ENCODE assay signal across 1 cellular context in the genomic region with DNA sequence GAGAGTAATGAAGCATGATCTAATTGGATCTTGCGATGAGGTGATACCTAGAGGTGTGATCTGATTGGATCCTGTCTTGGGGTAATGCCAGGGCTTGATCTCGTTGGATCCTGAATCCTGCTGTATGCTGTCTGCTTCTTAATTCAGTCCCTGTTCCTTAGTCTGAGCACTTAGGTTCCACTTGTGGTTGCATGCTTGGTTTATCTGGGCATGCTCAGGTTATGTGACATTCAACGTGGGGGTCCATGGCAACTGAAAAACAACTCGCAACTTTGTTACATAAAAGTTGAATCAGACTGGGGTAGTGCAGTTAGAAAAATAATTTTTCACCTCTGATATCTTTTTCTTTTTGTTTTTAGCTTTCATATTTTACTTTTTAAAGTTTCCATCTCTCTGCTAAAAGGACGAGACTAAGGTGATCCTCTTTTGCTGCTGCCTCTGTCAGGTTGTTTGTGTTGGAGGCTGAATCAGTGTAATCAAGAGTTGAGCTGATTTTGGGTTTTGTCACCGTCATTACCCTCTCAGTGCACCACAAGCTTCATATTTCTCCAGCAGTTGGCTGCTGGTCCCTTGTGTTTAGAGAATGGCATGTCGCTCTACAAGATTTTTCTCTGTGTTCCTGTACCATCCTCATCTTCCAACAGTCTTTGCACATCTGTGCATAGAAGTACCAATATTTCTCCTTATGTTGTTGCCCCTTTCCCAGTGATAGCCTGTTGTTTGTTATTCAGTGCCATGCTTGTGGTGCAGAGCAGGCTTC.
TF ChIP-seq lines count a peak whose summit lies in the region.

No MANE protein-coding gene starts in this region.

TF ChIP-seq in GM23338, 12 proteins besides CTCF, POLR2A, EP300 and RAD21:
- TF ChIP-seq, protein P1, sequence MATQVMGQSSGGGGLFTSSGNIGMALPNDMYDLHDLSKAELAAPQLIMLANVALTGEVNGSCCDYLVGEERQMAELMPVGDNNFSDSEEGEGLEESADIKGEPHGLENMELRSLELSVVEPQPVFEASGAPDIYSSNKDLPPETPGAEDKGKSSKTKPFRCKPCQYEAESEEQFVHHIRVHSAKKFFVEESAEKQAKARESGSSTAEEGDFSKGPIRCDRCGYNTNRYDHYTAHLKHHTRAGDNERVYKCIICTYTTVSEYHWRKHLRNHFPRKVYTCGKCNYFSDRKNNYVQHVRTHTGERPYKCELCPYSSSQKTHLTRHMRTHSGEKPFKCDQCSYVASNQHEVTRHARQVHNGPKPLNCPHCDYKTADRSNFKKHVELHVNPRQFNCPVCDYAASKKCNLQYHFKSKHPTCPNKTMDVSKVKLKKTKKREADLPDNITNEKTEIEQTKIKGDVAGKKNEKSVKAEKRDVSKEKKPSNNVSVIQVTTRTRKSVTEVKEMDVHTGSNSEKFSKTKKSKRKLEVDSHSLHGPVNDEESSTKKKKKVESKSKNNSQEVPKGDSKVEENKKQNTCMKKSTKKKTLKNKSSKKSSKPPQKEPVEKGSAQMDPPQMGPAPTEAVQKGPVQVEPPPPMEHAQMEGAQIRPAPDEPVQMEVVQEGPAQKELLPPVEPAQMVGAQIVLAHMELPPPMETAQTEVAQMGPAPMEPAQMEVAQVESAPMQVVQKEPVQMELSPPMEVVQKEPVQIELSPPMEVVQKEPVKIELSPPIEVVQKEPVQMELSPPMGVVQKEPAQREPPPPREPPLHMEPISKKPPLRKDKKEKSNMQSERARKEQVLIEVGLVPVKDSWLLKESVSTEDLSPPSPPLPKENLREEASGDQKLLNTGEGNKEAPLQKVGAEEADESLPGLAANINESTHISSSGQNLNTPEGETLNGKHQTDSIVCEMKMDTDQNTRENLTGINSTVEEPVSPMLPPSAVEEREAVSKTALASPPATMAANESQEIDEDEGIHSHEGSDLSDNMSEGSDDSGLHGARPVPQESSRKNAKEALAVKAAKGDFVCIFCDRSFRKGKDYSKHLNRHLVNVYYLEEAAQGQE (IDR thresholded peaks at IDR 0.05; ENCODE audit: unreplicated experiment) = no peak
